Comparison of ENCODE assay signal across 21 cellular contexts in genomic region chr10:72235544-72236279, GRCh38. TPM values are rescaled to one million over a fixed set of nuclear protein-coding genes. Genes with fewer than 3 reads are reported as not detected.
DNase-seq lines count a peak whose midpoint lies in the region; ATAC-seq lines count a peak whose summit lies in the region.
"Had no signal": no experiment of that assay in that cellular context is flagged by ENCODE, and none has a peak within 500 bp of the region (broad histone marks: within the 10 kb centered on the region; RNA-seq: fewer than 3 reads in every experiment).

No MANE protein-coding gene starts in this region.

- ATAC-seq in stimulated activated naive B cell treated with anti-CD40 and anti-IgM and Interleukin-4, amounts not matched to agents 10 μg/mL and 1 μg/mL and 100 μg/mL, for 72 hours (replicated peaks), result no peak
- ATAC-seq in HG03457 (IDR thresholded peaks at IDR 0.05; ENCODE audit: unreplicated experiment), result no peak
- ATAC-seq: activated T-helper 17 cell treated with anti-CD3 and anti-CD28 coated beads, Interleukin-2, amount 50 U/mL, for 72 hours; gastroesophageal sphincter; HepG2; left colon; T-cell had no signal

- no peaks in the 10 kb centered on the region for H3K9me3 Mint-ChIP-seq in activated T-cell treated with anti-CD3 and anti-CD28 coated beads, Interleukin-2, amount 50 U/mL, for 24 hours
- no peaks in the 10 kb centered on the region for H3K9me3 Mint-ChIP-seq in activated naive CD8-positive, alpha-beta T cell treated with anti-CD3 and anti-CD28 coated beads for 36 hours
- H3K9me3 Mint-ChIP-seq in immature natural killer cell, result no peaks in the 10 kb centered on the region
- no peaks in the 10 kb centered on the region for H3K9me3 Mint-ChIP-seq in stimulated activated naive B cell treated with anti-CD40 and anti-IgM and Interleukin-4, amounts not matched to agents 10 μg/mL and 1 μg/mL and 100 μg/mL, for 72 hours
- H3K9me3 Mint-ChIP-seq: activated T-helper 17 cell treated with anti-CD3 and anti-CD28 coated beads, Interleukin-2, amount 50 U/mL, for 72 hours; CD8-positive, alpha-beta memory T cell; T-cell had no signal

- H3K4me1 Mint-ChIP-seq in activated T-cell treated with anti-CD3 and anti-CD28 coated beads, Interleukin-2, amount 50 U/mL, for 24 hours (ENCODE audit: low read depth), result peaks cover 18% of the 10 kb centered on the region
- peaks cover 11% of the 10 kb centered on the region for H3K4me1 Mint-ChIP-seq in activated naive CD8-positive, alpha-beta T cell treated with anti-CD3 and anti-CD28 coated beads for 36 hours
- H3K4me1 Mint-ChIP-seq in immature natural killer cell, result peaks cover 4% of the 10 kb centered on the region in 2 donors
- H3K4me1 Mint-ChIP-seq in stimulated activated naive B cell treated with anti-CD40 and anti-IgM and Interleukin-4, amounts not matched to agents 10 μg/mL and 1 μg/mL and 100 μg/mL, for 72 hours, result peaks cover 13 to 24% of the 10 kb centered on the region in 2 donors

- H3K27ac Mint-ChIP-seq in activated T-cell treated with anti-CD3 and anti-CD28 coated beads, Interleukin-2, amount 50 U/mL, for 24 hours, result peak overlapping the region; percentile 3
- peak overlapping the region; percentile 60 for H3K27ac Mint-ChIP-seq in activated naive CD8-positive, alpha-beta T cell treated with anti-CD3 and anti-CD28 coated beads for 36 hours
- peak overlapping the region in 4 of 6 donors; percentile 22 to 60 (median 43) for H3K27ac Mint-ChIP-seq in immature natural killer cell
- peak overlapping the region; percentile 75 for H3K27ac Mint-ChIP-seq in stimulated activated naive B cell treated with anti-CD40 and anti-IgM and Interleukin-4, amounts not matched to agents 10 μg/mL and 1 μg/mL and 100 μg/mL, for 72 hours
- H3K27ac Mint-ChIP-seq: activated T-helper 17 cell treated with anti-CD3 and anti-CD28 coated beads, Interleukin-2, amount 50 U/mL, for 72 hours; T-cell had no signal

- H3K27me3 Mint-ChIP-seq in activated T-cell treated with anti-CD3 and anti-CD28 coated beads, Interleukin-2, amount 50 U/mL, for 24 hours, result no peaks in the 10 kb centered on the region
- H3K27me3 Mint-ChIP-seq in activated naive CD8-positive, alpha-beta T cell treated with anti-CD3 and anti-CD28 coated beads for 36 hours, result no peaks in the 10 kb centered on the region
- H3K27me3 Mint-ChIP-seq in immature natural killer cell (ENCODE audit: low read depth in 3 of 3), result peaks cover 0 to 1% (median 0%) of the 10 kb centered on the region in 3 donors
- H3K27me3 Mint-ChIP-seq in stimulated activated naive B cell treated with anti-CD40 and anti-IgM and Interleukin-4, amounts not matched to agents 10 μg/mL and 1 μg/mL and 100 μg/mL, for 72 hours, result no peaks in the 10 kb centered on the region
- H3K27me3 Mint-ChIP-seq: activated T-helper 17 cell treated with anti-CD3 and anti-CD28 coated beads, Interleukin-2, amount 50 U/mL, for 72 hours; CD8-positive, alpha-beta memory T cell; T-cell had no signal

- no peak for DNase-seq in activated T-cell treated with anti-CD3 and anti-CD28 coated beads, Interleukin-2, amount 50 U/mL, for 24 hours
- DNase-seq in activated T-cell treated with anti-CD3 and anti-CD28 coated beads, Interleukin-2, amount 50 U/mL, for 48 hours, result no peak
- DNase-seq in activated naive CD8-positive, alpha-beta T cell treated with anti-CD3 and anti-CD28 coated beads for 36 hours, result no peak
- DNase-seq in immature natural killer cell (no peak), NCI-H2196 (lab: John Stamatoyannopoulos, UW; ENCODE audit: unreplicated experiment) (no peak), NCI-H2107 treated with DMSO at 0.1 percent for 48 hours (lab: John Stamatoyannopoulos, UW; ENCODE audit: unreplicated experiment) (no peak)
- DNase-seq in stimulated activated naive B cell treated with anti-CD40 and anti-IgM and Interleukin-4, amounts not matched to agents 10 μg/mL and 1 μg/mL and 100 μg/mL, for 72 hours, result no peak
- DNase-seq: amygdala; CD8-positive, alpha-beta memory T cell; effector CD4-positive, alpha-beta T cell; H7; left colon; midbrain; NCI-H1417; NCI-H526 treated with DMSO at 0.1 percent for 48 hours; SHP77 treated with DMSO at 0.1 percent for 48 hours; T-cell had no signal

- H3K36me3 Mint-ChIP-seq in activated T-cell treated with anti-CD3 and anti-CD28 coated beads, Interleukin-2, amount 50 U/mL, for 24 hours (ENCODE audit: low read depth), result peaks cover 61% of the 10 kb centered on the region
- peaks cover 26% of the 10 kb centered on the region for H3K36me3 Mint-ChIP-seq in activated naive CD8-positive, alpha-beta T cell treated with anti-CD3 and anti-CD28 coated beads for 36 hours
- H3K36me3 Mint-ChIP-seq in immature natural killer cell, result peaks cover 4 to 29% (median 14%) of the 10 kb centered on the region in 3 donors
- H3K36me3 Mint-ChIP-seq in stimulated activated naive B cell treated with anti-CD40 and anti-IgM and Interleukin-4, amounts not matched to agents 10 μg/mL and 1 μg/mL and 100 μg/mL, for 72 hours, result peaks cover 24 to 33% of the 10 kb centered on the region in 2 donors

- H3K4me3 Mint-ChIP-seq in activated T-cell treated with anti-CD3 and anti-CD28 coated beads, Interleukin-2, amount 50 U/mL, for 24 hours, result no peak overlapping the region
- H3K4me3 Mint-ChIP-seq in activated naive CD8-positive, alpha-beta T cell treated with anti-CD3 and anti-CD28 coated beads for 36 hours, result no peak overlapping the region
- H3K4me3 Mint-ChIP-seq in immature natural killer cell, result no peak overlapping the region
- H3K4me3 Mint-ChIP-seq in stimulated activated naive B cell treated with anti-CD40 and anti-IgM and Interleukin-4, amounts not matched to agents 10 μg/mL and 1 μg/mL and 100 μg/mL, for 72 hours, result no peak overlapping the region
- H3K4me3 Mint-ChIP-seq: activated T-helper 17 cell treated with anti-CD3 and anti-CD28 coated beads, Interleukin-2, amount 50 U/mL, for 72 hours; T-cell had no signal

RNA-seq across cellular contexts. Expression of gene ASCC1, which starts 19.6 kb away (rescaled TPM):
- total RNA-seq in activated naive CD8-positive, alpha-beta T cell treated with anti-CD3 and anti-CD28 coated beads for 36 hours, result 10 to 100 TPM; 57.3 to 57.7 TPM
- polyA plus RNA-seq in immature natural killer cell, result 10 to 100 TPM; 36.9 to 57.6 (median 40.5) TPM

RNA-seq across cellular contexts. Expression of gene ANAPC16, which starts 19.9 kb away (rescaled TPM):
- 10 to 100 TPM; 71.0 to 81.8 TPM for total RNA-seq in activated naive CD8-positive, alpha-beta T cell treated with anti-CD3 and anti-CD28 coated beads for 36 hours
- 100 to 1,000 TPM; 291 to 366 (median 328) TPM for polyA plus RNA-seq in immature natural killer cell

RNA-seq across cellular contexts. Expression of gene DDIT4, which starts 38.0 kb away (rescaled TPM):
- total RNA-seq in activated naive CD8-positive, alpha-beta T cell treated with anti-CD3 and anti-CD28 coated beads for 36 hours, result 100 to 1,000 TPM; 422 to 424 TPM
- polyA plus RNA-seq in immature natural killer cell, result 100 to 1,000 TPM; 437 to 876 (median 450) TPM

Comparison
In these comparisons a context has a peak if more than half of its experiments do, and no peak if none do; other contexts are left out.
1. H3K27ac Mint-ChIP-seq: peak in every context shown above with its lines; median percentile 75 in stimulated activated naive B cell treated with anti-CD40 and anti-IgM and Interleukin-4, amounts not matched to agents 10 μg/mL and 1 μg/mL and 100 μg/mL, for 72 hours; 60 in activated naive CD8-positive, alpha-beta T cell treated with anti-CD3 and anti-CD28 coated beads for 36 hours; 43 in immature natural killer cell; 3 in activated T-cell treated with anti-CD3 and anti-CD28 coated beads, Interleukin-2, amount 50 U/mL, for 24 hours.